ENCODE assay signal across 1 cellular context in the genomic region with DNA sequence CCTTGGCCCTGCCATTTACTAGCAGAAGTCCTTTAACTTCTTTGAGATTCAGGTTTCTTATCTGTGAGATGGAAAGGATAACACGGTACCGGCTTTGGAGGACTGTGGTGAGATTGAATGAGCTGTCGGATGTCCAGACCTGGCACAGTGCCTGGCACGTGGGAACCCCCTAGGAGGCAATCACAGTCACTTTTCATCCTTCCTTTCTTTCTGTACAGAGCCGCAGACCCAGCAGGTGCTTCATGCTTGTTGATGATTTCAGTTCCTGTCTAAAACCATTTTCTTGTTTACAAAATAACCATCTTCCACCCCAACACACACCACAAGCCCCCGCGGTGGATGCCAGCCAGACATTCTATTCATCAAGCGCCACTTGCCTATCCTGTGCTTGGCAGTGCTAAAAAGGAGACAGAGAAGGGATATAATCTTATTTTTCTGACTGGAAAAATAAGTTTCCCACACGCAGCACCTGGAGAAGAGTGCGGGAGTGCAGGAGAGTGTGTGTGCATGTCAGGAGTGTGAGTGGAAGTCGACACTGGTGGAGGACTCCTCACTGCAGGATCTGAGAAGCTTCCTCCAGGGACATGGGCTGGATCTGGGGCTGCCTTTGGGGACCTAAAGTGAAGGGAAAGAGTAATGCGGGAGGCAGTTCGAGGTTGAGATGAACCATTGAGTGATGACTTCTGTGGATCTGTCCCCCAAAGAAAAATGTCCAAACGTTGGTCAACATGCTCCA.
TF ChIP-seq lines count a peak whose summit lies in the region.

No MANE protein-coding gene starts in this region.

TF ChIP-seq in GM12878, 131 proteins besides CTCF, POLR2A, EP300 and RAD21 (continued from another document and continues in another):
- TF ChIP-seq SIN3A (IDR thresholded peaks at IDR 0.05; ENCODE audit: low read depth, low read length) (0 out of 2 replicates have a peak, but pooled peaks have one; percentile 47), MYB (IDR thresholded peaks at IDR 0.05; ENCODE audit: borderline replicate concordance, low read depth, low read length) (no peak), PAX5 (IDR thresholded peaks at IDR 0.05; ENCODE audit: borderline replicate concordance, low read depth, low read length) (peak; percentile 86), MEF2A (IDR thresholded peaks at IDR 0.05; ENCODE audit: insufficient read depth, low read depth, low read length) (peak; percentile 82), IKZF1 (conservative IDR thresholded peaks at IDR 0.05) (peak; percentile 78), FOXK2 (IDR thresholded peaks at IDR 0.05) (no peak; the same call in 1 of the 2 replicates), BRCA1 (IDR thresholded peaks at IDR 0.05; ENCODE audit: low read depth, low read length) (no peak), MYC (IDR thresholded peaks at IDR 0.05; ENCODE audit: insufficient read depth, insufficient read length, insufficient replicate concordance, low read length, severe bottlenecking) (no peak), MTA2 (IDR thresholded peaks at IDR 0.05; ENCODE audit: low read depth) (peak; percentile 60), NFIC (IDR thresholded peaks at IDR 0.05; ENCODE audit: low read depth, low read length) (peak; percentile 86), MTA3 (IDR thresholded peaks at IDR 0.05; ENCODE audit: borderline replicate concordance, low read length) (peak; percentile 89; the same call in 1 of the 2 replicates), CHD1 (IDR thresholded peaks at IDR 0.05; ENCODE audit: low read depth, low read length) (0 out of 2 replicates have a peak, but pooled peaks have one; percentile 78), EGR1 (IDR thresholded peaks at IDR 0.05; ENCODE audit: borderline replicate concordance in 1 of 2, low read depth in 2 of 2, low read length in 2 of 2) (no peak), YY1 (IDR thresholded peaks at IDR 0.05; ENCODE audit: low read depth, low read length) (no peak; the same call in 1 of the 2 replicates), ZNF207 (IDR thresholded peaks at IDR 0.05; ENCODE audit: borderline replicate concordance) (no peak), BACH1 (IDR thresholded peaks at IDR 0.05; ENCODE audit: borderline replicate concordance) (no peak), TARDBP (IDR thresholded peaks at IDR 0.05; ENCODE audit: borderline replicate concordance) (no peak), SRF (IDR thresholded peaks at IDR 0.05; ENCODE audit: low read depth in 2 of 2, low read length in 2 of 2) (no peak), NR2C1 (IDR thresholded peaks at IDR 0.05) (no peak), POLR2AphosphoS5 (IDR thresholded peaks at IDR 0.05; ENCODE audit: low read length) (0 out of 2 replicates have a peak, but pooled peaks have one; percentile 51), POU2F2 (IDR thresholded peaks at IDR 0.05; ENCODE audit: borderline replicate concordance, low read depth, low read length) (peak; percentile 72; the same call in 2 of the 3 replicates), YBX1 (IDR thresholded peaks at IDR 0.05) (no peak), CHD4 (IDR thresholded peaks at IDR 0.05) (no peak), ZSCAN29 (IDR thresholded peaks at IDR 0.05) (no peak), ZNF274 (IDR thresholded peaks at IDR 0.05; ENCODE audit: insufficient read depth, insufficient read length) (no peak), SREBF1 (IDR thresholded peaks at IDR 0.05; ENCODE audit: low read length) (no peak), GABPA (IDR thresholded peaks at IDR 0.05; ENCODE audit: low read depth) (no peak; the same call in 1 of the 2 replicates)
- TF ChIP-seq, protein P1, sequence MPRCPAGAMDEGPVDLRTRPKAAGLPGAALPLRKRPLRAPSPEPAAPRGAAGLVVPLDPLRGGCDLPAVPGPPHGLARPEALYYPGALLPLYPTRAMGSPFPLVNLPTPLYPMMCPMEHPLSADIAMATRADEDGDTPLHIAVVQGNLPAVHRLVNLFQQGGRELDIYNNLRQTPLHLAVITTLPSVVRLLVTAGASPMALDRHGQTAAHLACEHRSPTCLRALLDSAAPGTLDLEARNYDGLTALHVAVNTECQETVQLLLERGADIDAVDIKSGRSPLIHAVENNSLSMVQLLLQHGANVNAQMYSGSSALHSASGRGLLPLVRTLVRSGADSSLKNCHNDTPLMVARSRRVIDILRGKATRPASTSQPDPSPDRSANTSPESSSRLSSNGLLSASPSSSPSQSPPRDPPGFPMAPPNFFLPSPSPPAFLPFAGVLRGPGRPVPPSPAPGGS (IDR thresholded peaks at IDR 0.05; ENCODE audit: borderline replicate concordance, insufficient read depth, low read depth, low read length, poor library complexity, severe bottlenecking) = peak; percentile 68
- TF ChIP-seq, protein P2, sequence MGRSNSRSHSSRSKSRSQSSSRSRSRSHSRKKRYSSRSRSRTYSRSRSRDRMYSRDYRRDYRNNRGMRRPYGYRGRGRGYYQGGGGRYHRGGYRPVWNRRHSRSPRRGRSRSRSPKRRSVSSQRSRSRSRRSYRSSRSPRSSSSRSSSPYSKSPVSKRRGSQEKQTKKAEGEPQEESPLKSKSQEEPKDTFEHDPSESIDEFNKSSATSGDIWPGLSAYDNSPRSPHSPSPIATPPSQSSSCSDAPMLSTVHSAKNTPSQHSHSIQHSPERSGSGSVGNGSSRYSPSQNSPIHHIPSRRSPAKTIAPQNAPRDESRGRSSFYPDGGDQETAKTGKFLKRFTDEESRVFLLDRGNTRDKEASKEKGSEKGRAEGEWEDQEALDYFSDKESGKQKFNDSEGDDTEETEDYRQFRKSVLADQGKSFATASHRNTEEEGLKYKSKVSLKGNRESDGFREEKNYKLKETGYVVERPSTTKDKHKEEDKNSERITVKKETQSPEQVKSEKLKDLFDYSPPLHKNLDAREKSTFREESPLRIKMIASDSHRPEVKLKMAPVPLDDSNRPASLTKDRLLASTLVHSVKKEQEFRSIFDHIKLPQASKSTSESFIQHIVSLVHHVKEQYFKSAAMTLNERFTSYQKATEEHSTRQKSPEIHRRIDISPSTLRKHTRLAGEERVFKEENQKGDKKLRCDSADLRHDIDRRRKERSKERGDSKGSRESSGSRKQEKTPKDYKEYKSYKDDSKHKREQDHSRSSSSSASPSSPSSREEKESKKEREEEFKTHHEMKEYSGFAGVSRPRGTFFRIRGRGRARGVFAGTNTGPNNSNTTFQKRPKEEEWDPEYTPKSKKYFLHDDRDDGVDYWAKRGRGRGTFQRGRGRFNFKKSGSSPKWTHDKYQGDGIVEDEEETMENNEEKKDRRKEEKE (IDR thresholded peaks at IDR 0.05) = no peak
- TF ChIP-seq, protein P3, sequence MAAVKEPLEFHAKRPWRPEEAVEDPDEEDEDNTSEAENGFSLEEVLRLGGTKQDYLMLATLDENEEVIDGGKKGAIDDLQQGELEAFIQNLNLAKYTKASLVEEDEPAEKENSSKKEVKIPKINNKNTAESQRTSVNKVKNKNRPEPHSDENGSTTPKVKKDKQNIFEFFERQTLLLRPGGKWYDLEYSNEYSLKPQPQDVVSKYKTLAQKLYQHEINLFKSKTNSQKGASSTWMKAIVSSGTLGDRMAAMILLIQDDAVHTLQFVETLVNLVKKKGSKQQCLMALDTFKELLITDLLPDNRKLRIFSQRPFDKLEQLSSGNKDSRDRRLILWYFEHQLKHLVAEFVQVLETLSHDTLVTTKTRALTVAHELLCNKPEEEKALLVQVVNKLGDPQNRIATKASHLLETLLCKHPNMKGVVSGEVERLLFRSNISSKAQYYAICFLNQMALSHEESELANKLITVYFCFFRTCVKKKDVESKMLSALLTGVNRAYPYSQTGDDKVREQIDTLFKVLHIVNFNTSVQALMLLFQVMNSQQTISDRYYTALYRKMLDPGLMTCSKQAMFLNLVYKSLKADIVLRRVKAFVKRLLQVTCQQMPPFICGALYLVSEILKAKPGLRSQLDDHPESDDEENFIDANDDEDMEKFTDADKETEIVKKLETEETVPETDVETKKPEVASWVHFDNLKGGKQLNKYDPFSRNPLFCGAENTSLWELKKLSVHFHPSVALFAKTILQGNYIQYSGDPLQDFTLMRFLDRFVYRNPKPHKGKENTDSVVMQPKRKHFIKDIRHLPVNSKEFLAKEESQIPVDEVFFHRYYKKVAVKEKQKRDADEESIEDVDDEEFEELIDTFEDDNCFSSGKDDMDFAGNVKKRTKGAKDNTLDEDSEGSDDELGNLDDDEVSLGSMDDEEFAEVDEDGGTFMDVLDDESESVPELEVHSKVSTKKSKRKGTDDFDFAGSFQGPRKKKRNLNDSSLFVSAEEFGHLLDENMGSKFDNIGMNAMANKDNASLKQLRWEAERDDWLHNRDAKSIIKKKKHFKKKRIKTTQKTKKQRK (IDR thresholded peaks at IDR 0.05; ENCODE audit: low read depth, low read length) = no peak
- TF ChIP-seq, protein P4, sequence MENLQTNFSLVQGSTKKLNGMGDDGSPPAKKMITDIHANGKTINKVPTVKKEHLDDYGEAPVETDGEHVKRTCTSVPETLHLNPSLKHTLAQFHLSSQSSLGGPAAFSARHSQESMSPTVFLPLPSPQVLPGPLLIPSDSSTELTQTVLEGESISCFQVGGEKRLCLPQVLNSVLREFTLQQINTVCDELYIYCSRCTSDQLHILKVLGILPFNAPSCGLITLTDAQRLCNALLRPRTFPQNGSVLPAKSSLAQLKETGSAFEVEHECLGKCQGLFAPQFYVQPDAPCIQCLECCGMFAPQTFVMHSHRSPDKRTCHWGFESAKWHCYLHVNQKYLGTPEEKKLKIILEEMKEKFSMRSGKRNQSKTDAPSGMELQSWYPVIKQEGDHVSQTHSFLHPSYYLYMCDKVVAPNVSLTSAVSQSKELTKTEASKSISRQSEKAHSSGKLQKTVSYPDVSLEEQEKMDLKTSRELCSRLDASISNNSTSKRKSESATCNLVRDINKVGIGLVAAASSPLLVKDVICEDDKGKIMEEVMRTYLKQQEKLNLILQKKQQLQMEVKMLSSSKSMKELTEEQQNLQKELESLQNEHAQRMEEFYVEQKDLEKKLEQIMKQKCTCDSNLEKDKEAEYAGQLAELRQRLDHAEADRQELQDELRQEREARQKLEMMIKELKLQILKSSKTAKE (IDR thresholded peaks at IDR 0.05; ENCODE audit: low read depth, poor library complexity, severe bottlenecking) = peak; percentile 95
- TF ChIP-seq, protein P5, sequence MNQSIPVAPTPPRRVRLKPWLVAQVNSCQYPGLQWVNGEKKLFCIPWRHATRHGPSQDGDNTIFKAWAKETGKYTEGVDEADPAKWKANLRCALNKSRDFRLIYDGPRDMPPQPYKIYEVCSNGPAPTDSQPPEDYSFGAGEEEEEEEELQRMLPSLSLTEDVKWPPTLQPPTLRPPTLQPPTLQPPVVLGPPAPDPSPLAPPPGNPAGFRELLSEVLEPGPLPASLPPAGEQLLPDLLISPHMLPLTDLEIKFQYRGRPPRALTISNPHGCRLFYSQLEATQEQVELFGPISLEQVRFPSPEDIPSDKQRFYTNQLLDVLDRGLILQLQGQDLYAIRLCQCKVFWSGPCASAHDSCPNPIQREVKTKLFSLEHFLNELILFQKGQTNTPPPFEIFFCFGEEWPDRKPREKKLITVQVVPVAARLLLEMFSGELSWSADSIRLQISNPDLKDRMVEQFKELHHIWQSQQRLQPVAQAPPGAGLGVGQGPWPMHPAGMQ (IDR thresholded peaks at IDR 0.05; ENCODE audit: borderline replicate concordance) = no peak
- TF ChIP-seq, protein P6, sequence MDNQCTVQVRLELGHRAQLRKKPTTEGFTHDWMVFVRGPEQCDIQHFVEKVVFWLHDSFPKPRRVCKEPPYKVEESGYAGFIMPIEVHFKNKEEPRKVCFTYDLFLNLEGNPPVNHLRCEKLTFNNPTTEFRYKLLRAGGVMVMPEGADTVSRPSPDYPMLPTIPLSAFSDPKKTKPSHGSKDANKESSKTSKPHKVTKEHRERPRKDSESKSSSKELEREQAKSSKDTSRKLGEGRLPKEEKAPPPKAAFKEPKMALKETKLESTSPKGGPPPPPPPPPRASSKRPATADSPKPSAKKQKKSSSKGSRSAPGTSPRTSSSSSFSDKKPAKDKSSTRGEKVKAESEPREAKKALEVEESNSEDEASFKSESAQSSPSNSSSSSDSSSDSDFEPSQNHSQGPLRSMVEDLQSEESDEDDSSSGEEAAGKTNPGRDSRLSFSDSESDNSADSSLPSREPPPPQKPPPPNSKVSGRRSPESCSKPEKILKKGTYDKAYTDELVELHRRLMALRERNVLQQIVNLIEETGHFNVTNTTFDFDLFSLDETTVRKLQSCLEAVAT (IDR thresholded peaks at IDR 0.05) = 0 out of 2 replicates have a peak, but pooled peaks have one; percentile 15
- TF ChIP-seq, protein P7, sequence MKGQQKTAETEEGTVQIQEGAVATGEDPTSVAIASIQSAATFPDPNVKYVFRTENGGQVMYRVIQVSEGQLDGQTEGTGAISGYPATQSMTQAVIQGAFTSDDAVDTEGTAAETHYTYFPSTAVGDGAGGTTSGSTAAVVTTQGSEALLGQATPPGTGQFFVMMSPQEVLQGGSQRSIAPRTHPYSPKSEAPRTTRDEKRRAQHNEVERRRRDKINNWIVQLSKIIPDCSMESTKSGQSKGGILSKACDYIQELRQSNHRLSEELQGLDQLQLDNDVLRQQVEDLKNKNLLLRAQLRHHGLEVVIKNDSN (IDR thresholded peaks at IDR 0.05; ENCODE audit: borderline replicate concordance, extremely low read length, insufficient read depth, low read depth, low read length) = no peak
- TF ChIP-seq, protein P8, sequence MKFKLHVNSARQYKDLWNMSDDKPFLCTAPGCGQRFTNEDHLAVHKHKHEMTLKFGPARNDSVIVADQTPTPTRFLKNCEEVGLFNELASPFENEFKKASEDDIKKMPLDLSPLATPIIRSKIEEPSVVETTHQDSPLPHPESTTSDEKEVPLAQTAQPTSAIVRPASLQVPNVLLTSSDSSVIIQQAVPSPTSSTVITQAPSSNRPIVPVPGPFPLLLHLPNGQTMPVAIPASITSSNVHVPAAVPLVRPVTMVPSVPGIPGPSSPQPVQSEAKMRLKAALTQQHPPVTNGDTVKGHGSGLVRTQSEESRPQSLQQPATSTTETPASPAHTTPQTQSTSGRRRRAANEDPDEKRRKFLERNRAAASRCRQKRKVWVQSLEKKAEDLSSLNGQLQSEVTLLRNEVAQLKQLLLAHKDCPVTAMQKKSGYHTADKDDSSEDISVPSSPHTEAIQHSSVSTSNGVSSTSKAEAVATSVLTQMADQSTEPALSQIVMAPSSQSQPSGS (IDR thresholded peaks at IDR 0.05; ENCODE audit: low read length) = peak; percentile 73
- TF ChIP-seq, protein P9, sequence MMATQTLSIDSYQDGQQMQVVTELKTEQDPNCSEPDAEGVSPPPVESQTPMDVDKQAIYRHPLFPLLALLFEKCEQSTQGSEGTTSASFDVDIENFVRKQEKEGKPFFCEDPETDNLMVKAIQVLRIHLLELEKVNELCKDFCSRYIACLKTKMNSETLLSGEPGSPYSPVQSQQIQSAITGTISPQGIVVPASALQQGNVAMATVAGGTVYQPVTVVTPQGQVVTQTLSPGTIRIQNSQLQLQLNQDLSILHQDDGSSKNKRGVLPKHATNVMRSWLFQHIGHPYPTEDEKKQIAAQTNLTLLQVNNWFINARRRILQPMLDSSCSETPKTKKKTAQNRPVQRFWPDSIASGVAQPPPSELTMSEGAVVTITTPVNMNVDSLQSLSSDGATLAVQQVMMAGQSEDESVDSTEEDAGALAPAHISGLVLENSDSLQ (IDR thresholded peaks at IDR 0.05) = peak; percentile 33; the same call in 1 of the 2 replicates
